Comparison of ENCODE assay signal across 1 cellular context in the genomic region with DNA sequence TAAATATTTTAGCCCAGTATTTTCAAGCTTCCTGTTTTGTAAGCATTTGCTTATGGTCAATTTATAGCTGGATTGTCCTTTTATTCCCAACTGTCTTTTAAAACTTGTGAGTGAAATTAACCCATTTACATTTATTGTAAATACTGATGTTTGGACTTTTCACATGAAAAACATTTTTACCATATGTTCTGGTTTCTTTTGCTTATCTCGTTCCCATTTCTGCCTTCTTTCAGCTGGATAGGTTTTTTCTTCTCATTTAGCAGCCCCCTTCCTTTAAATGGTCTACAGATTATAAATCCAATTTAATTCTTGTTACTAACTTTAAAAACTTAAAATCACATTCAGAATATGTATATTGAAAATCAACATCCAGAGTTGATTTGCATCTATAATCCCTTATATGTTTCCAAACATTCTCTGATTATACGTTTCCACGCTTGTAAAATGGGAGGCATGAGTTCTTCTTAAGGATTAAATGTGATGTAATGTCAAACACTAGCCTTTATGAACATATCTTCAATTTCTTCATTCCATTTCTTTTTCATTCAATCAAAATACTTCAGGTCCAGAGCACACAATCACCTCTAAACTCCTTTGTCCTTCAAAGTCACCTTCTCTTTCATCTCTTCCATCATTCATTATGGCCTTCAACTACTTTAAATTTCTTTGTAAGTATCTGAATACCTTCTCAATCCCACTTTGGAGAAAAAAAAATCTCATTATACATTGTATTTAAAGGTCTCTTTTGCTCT.
TF ChIP-seq lines count a peak whose summit lies in the region.

No MANE protein-coding gene starts in this region.

TF ChIP-seq in HepG2, 621 proteins besides CTCF, POLR2A, EP300 and RAD21 (continued from another document):
- TF ChIP-seq, protein P1, sequence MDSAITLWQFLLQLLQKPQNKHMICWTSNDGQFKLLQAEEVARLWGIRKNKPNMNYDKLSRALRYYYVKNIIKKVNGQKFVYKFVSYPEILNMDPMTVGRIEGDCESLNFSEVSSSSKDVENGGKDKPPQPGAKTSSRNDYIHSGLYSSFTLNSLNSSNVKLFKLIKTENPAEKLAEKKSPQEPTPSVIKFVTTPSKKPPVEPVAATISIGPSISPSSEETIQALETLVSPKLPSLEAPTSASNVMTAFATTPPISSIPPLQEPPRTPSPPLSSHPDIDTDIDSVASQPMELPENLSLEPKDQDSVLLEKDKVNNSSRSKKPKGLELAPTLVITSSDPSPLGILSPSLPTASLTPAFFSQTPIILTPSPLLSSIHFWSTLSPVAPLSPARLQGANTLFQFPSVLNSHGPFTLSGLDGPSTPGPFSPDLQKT (CRISPR knock-in tag; IDR thresholded peaks at IDR 0.05; ENCODE audit: borderline replicate concordance), result no peak
- TF ChIP-seq, protein P2, sequence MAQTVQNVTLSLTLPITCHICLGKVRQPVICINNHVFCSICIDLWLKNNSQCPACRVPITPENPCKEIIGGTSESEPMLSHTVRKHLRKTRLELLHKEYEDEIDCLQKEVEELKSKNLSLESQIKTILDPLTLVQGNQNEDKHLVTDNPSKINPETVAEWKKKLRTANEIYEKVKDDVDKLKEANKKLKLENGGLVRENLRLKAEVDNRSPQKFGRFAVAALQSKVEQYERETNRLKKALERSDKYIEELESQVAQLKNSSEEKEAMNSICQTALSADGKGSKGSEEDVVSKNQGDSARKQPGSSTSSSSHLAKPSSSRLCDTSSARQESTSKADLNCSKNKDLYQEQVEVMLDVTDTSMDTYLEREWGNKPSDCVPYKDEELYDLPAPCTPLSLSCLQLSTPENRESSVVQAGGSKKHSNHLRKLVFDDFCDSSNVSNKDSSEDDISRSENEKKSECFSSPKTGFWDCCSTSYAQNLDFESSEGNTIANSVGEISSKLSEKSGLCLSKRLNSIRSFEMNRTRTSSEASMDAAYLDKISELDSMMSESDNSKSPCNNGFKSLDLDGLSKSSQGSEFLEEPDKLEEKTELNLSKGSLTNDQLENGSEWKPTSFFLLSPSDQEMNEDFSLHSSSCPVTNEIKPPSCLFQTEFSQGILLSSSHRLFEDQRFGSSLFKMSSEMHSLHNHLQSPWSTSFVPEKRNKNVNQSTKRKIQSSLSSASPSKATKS (CRISPR knock-in tag; IDR thresholded peaks at IDR 0.05), result no peak
- no peak for TF ChIP-seq ZNF83 (CRISPR knock-in tag; IDR thresholded peaks at IDR 0.05; ENCODE audit: borderline replicate concordance)
- TF ChIP-seq, protein P3, sequence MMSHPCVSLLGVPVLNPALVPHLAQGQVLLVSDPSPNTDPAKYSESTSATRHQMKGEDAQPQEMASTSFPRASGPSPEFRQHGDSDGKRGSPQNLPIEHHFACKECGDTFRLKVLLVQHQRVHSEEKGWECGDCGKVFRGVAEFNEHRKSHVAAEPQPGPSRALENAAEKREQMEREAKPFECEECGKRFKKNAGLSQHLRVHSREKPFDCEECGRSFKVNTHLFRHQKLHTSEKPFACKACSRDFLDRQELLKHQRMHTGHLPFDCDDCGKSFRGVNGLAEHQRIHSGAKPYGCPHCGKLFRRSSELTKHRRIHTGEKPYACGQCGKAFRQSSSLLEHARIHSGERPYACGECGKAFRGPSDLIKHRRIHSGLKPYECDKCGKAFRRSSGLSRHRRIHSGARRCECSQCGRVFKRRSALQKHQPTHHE (CRISPR knock-in tag; IDR thresholded peaks at IDR 0.05; ENCODE audit: borderline replicate concordance), result no peak
- no peak for TF ChIP-seq ESRRA (CRISPR knock-in tag; IDR thresholded peaks at IDR 0.05; ENCODE audit: low read depth)
- TF ChIP-seq ZNF24 (IDR thresholded peaks at IDR 0.05), result peak; percentile 85
- no peak for TF ChIP-seq DNMT3B (CRISPR knock-in tag; conservative IDR thresholded peaks at IDR 0.05)
- TF ChIP-seq AGO1 (IDR thresholded peaks at IDR 0.05; ENCODE audit: low read depth, low read length, poor library complexity, severe bottlenecking), result no peak
- no peak for TF ChIP-seq SOX13 (IDR thresholded peaks at IDR 0.05)
- TF ChIP-seq SOX13 (CRISPR knock-in tag; conservative IDR thresholded peaks at IDR 0.05 in 1 of 2, IDR thresholded peaks at IDR 0.05 in 1 of 2), result no peak
- no peak for TF ChIP-seq ZNF530 (CRISPR knock-in tag; IDR thresholded peaks at IDR 0.05; ENCODE audit: low read depth)
- no peak for TF ChIP-seq ZFP82 (CRISPR knock-in tag; IDR thresholded peaks at IDR 0.05; ENCODE audit: borderline replicate concordance)
- TF ChIP-seq NFKB2 (CRISPR knock-in tag; IDR thresholded peaks at IDR 0.05; ENCODE audit: borderline replicate concordance), result no peak
- TF ChIP-seq, protein P4, sequence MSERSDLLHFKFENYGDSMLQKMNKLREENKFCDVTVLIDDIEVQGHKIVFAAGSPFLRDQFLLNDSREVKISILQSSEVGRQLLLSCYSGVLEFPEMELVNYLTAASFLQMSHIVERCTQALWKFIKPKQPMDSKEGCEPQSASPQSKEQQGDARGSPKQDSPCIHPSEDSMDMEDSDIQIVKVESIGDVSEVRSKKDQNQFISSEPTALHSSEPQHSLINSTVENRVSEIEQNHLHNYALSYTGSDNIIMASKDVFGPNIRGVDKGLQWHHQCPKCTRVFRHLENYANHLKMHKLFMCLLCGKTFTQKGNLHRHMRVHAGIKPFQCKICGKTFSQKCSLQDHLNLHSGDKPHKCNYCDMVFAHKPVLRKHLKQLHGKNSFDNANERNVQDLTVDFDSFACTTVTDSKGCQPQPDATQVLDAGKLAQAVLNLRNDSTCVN (CRISPR knock-in tag; IDR thresholded peaks at IDR 0.05; ENCODE audit: borderline replicate concordance), result no peak
- TF ChIP-seq ZC3H13 (CRISPR knock-in tag; IDR thresholded peaks at IDR 0.05), result no peak
- no peak for TF ChIP-seq NFIB (CRISPR knock-in tag; IDR thresholded peaks at IDR 0.05; ENCODE audit: borderline replicate concordance)
- 0 out of 2 replicates have a peak, but pooled peaks have one; percentile 3 for TF ChIP-seq HMG20A (CRISPR knock-in tag; IDR thresholded peaks at IDR 0.05; ENCODE audit: borderline replicate concordance)
- TF ChIP-seq RARA (CRISPR knock-in tag; IDR thresholded peaks at IDR 0.05), result no peak
- TF ChIP-seq, protein P5, sequence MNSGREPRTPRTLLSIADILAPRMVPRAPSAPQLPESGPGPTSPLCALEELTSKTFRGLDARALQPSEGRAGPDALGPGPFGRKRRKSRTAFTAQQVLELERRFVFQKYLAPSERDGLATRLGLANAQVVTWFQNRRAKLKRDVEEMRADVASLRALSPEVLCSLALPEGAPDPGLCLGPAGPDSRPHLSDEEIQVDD (CRISPR knock-in tag; IDR thresholded peaks at IDR 0.05; ENCODE audit: borderline replicate concordance), result no peak
- no peak for TF ChIP-seq MYNN (CRISPR knock-in tag; IDR thresholded peaks at IDR 0.05; ENCODE audit: low read depth)
